8 cellular contexts compared by ENCODE assay signal in genomic region chr15:40307421-40308165, GRCh38.
A peak's percentile ranks its signal among the peaks of the same experiment; 100 is the strongest.
DNase-seq lines count a peak whose midpoint lies in the region; ATAC-seq and TF ChIP-seq lines count a peak whose summit lies in the region.

A gene with protein sequence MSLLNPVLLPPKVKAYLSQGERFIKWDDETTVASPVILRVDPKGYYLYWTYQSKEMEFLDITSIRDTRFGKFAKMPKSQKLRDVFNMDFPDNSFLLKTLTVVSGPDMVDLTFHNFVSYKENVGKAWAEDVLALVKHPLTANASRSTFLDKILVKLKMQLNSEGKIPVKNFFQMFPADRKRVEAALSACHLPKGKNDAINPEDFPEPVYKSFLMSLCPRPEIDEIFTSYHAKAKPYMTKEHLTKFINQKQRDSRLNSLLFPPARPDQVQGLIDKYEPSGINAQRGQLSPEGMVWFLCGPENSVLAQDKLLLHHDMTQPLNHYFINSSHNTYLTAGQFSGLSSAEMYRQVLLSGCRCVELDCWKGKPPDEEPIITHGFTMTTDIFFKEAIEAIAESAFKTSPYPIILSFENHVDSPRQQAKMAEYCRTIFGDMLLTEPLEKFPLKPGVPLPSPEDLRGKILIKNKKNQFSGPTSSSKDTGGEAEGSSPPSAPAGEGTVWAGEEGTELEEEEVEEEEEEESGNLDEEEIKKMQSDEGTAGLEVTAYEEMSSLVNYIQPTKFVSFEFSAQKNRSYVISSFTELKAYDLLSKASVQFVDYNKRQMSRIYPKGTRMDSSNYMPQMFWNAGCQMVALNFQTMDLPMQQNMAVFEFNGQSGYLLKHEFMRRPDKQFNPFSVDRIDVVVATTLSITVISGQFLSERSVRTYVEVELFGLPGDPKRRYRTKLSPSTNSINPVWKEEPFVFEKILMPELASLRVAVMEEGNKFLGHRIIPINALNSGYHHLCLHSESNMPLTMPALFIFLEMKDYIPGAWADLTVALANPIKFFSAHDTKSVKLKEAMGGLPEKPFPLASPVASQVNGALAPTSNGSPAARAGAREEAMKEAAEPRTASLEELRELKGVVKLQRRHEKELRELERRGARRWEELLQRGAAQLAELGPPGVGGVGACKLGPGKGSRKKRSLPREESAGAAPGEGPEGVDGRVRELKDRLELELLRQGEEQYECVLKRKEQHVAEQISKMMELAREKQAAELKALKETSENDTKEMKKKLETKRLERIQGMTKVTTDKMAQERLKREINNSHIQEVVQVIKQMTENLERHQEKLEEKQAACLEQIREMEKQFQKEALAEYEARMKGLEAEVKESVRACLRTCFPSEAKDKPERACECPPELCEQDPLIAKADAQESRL (minus strand): TSS chr15:40307935. CDS start chr15:40307672, 263 bp downstream.

- H3K4me3 ChIP-seq in astrocyte of the cerebellum (ENCODE audit: low read depth, low read length) = no peak within 1 kb of the TSS

- H3K27me3 Mint-ChIP-seq in T-helper 2 cell treated with Interferon-gamma antibody and Interleukin-4, amounts not matched to agents 5 μg/mL and 100 μg/mL, for 36 hours (ENCODE audit: low read depth) = peaks cover 14% of the 10 kb centered on the region

- H3K9me3 Mint-ChIP-seq in T-helper 2 cell treated with Interferon-gamma antibody and Interleukin-4, amounts not matched to agents 5 μg/mL and 100 μg/mL, for 36 hours = no peaks in the 10 kb centered on the region

- in situ Hi-C loops in astrocyte of the cerebellum (cut with HindIII; ENCODE audit: low sequenced_read_pairs) = no loop called here

- TF ChIP-seq CTCF in astrocyte of the cerebellum (IDR thresholded peaks at IDR 0.05; ENCODE audit: low read depth, low read length, missing control alignments) = peak; percentile 21

- DNase-seq in SIG-M5 treated with dmso at 0.1 percent for 504 hours (lab: John Stamatoyannopoulos, UW; ENCODE audit: unreplicated experiment) (peak; percentile 87), SIG-M5 (lab: John Stamatoyannopoulos, UW) (no peak), astrocyte of the cerebellum (ENCODE audit: low read depth) (no peak), medulla oblongata (ENCODE audit: extremely low spot score) (peak; percentile 54), DMS79 treated with DMSO at 0.1 percent for 48 hours (lab: John Stamatoyannopoulos, UW) (no peak)
- peak; percentile 69 for DNase-seq in T-helper 2 cell treated with Interferon-gamma antibody and Interleukin-4, amounts not matched to agents 5 μg/mL and 100 μg/mL, for 36 hours (ENCODE audit: low spot score)
- peak; percentile 27 to 49 for DNase-seq in stimulated activated CD8-positive, alpha-beta memory T cell treated with anti-CD3 and anti-CD28 coated beads, Interleukin-7, amount 100 ng/mL, for 4 hours (ENCODE audit: low read depth in 2 of 2)

- H3K36me3 Mint-ChIP-seq in T-helper 2 cell treated with Interferon-gamma antibody and Interleukin-4, amounts not matched to agents 5 μg/mL and 100 μg/mL, for 36 hours (ENCODE audit: low read depth) = peaks cover 12% of the 10 kb centered on the region

- peak within 1 kb of the TSS; percentile 97 for H3K27ac Mint-ChIP-seq in T-helper 2 cell treated with Interferon-gamma antibody and Interleukin-4, amounts not matched to agents 5 μg/mL and 100 μg/mL, for 36 hours

- peak; percentile 69 for ATAC-seq in HG03432 (IDR thresholded peaks at IDR 0.05; ENCODE audit: unreplicated experiment)

- H3K4me1 Mint-ChIP-seq in T-helper 2 cell treated with Interferon-gamma antibody and Interleukin-4, amounts not matched to agents 5 μg/mL and 100 μg/mL, for 36 hours (ENCODE audit: low read depth) = peaks cover 33% of the 10 kb centered on the region

- H3K4me3 Mint-ChIP-seq in T-helper 2 cell treated with Interferon-gamma antibody and Interleukin-4, amounts not matched to agents 5 μg/mL and 100 μg/mL, for 36 hours = peak within 1 kb of the TSS; percentile 95

Comparison
In these comparisons a context has a peak if more than half of its experiments do, and no peak if none do; other contexts are left out.
1. DNase-seq: peak in SIG-M5 treated with dmso at 0.1 percent for 504 hours (single experiment), T-helper 2 cell treated with Interferon-gamma antibody and Interleukin-4, amounts not matched to agents 5 μg/mL and 100 μg/mL, for 36 hours (single experiment), medulla oblongata (single experiment) and stimulated activated CD8-positive, alpha-beta memory T cell treated with anti-CD3 and anti-CD28 coated beads, Interleukin-7, amount 100 ng/mL, for 4 hours (2 of 2); none in SIG-M5 (single experiment), astrocyte of the cerebellum (single experiment) and DMS79 treated with DMSO at 0.1 percent for 48 hours (single experiment).